8 cellular contexts compared by ENCODE assay signal in genomic region chr2:27380626-27381556, GRCh38. TPM values are rescaled to one million over a fixed set of nuclear protein-coding genes. Genes with fewer than 3 reads are reported as not detected.
A peak's percentile ranks its signal among the peaks of the same experiment; 100 is the strongest.
DNase-seq lines count a peak whose midpoint lies in the region; ATAC-seq and TF ChIP-seq lines count a peak whose summit lies in the region.

TSS of gene ZNF513 (minus strand) at chr2:27380734. CDS start at chr2:27380526, 208 bp downstream.

- H3K4me3 Mint-ChIP-seq in activated T-helper 17 cell treated with anti-CD3 and anti-CD28 coated beads, Interleukin-2, amount 50 U/mL, for 72 hours = peak within 1 kb of the TSS; percentile 94
- H3K4me3 Mint-ChIP-seq in natural killer cell = peak within 1 kb of the TSS; percentile 89

- peak within 1 kb of the TSS; percentile 95 for H3K27ac Mint-ChIP-seq in activated T-helper 17 cell treated with anti-CD3 and anti-CD28 coated beads, Interleukin-2, amount 50 U/mL, for 72 hours
- H3K27ac Mint-ChIP-seq in natural killer cell = peak within 1 kb of the TSS; percentile 91 to 97

- peak within 1 kb of the TSS; percentile 26 for H3K27ac ChIP-seq in Karpas-422 (ENCODE audit: low read length)
- peak within 1 kb of the TSS; percentile 99 for H3K27ac ChIP-seq in fibroblast of lung (ENCODE audit: insufficient read depth, low read length)

- no peaks in the 10 kb centered on the region for H3K9me2 ChIP-seq in Karpas-422 (replicated peaks; ENCODE audit: insufficient read depth, low read length)

- H3K4me2 ChIP-seq in Karpas-422 (ENCODE audit: low read depth, low read length, poor library complexity, severe bottlenecking) (peak within 1 kb of the TSS; percentile 66), fibroblast of lung (ENCODE audit: extremely low read depth, insufficient read depth, low read length) (peak within 1 kb of the TSS; percentile 100)

- TF ChIP-seq CTCF in fibroblast of lung (conservative IDR thresholded peaks at IDR 0.05 in 1 of 2, IDR thresholded peaks at IDR 0.05 in 1 of 2; ENCODE audit: low read depth in 1 of 2, low read length in 2 of 2) (no peak), natural killer cell (IDR thresholded peaks at IDR 0.05) (no peak)

- H3K27me3 ChIP-seq in Karpas-422 (ENCODE audit: low read length) (no peaks in the 10 kb centered on the region), fibroblast of lung (ENCODE audit: control insufficient read depth, insufficient read depth, low read length) (no peaks in the 10 kb centered on the region)

- no peaks in the 10 kb centered on the region for H3K27me3 Mint-ChIP-seq in activated T-helper 17 cell treated with anti-CD3 and anti-CD28 coated beads, Interleukin-2, amount 50 U/mL, for 72 hours
- H3K27me3 Mint-ChIP-seq in natural killer cell (ENCODE audit: low read depth in 2 of 2) = no peaks in the 10 kb centered on the region

- H3K9ac ChIP-seq in Karpas-422 (ENCODE audit: low read length) = peak within 1 kb of the TSS; percentile 80
- peak within 1 kb of the TSS; percentile 90 for H3K9ac ChIP-seq in fibroblast of lung (ENCODE audit: insufficient read depth, low read length)

- peaks cover 100% of the 10 kb centered on the region for H3K36me3 Mint-ChIP-seq in activated T-helper 17 cell treated with anti-CD3 and anti-CD28 coated beads, Interleukin-2, amount 50 U/mL, for 72 hours (ENCODE audit: low read depth)
- no peaks in the 10 kb centered on the region for H3K36me3 Mint-ChIP-seq in natural killer cell

- H3K79me2 ChIP-seq in Karpas-422 (ENCODE audit: low read length) = no peaks in the 10 kb centered on the region
- peaks cover 17% of the 10 kb centered on the region for H3K79me2 ChIP-seq in fibroblast of lung (ENCODE audit: control insufficient read depth, insufficient read depth, low read length)

- H2AFZ ChIP-seq in Karpas-422 (ENCODE audit: low read length) = no peak within 1 kb of the TSS
- no peak within 1 kb of the TSS for H2AFZ ChIP-seq in fibroblast of lung (ENCODE audit: low read length)

- H3K4me3 ChIP-seq in Karpas-422 (ENCODE audit: low read length) = peak within 1 kb of the TSS; percentile 75
- peak within 1 kb of the TSS; percentile 70 to 91 (median 84) for H3K4me3 ChIP-seq in fibroblast of lung (replicated peaks in 1 of 4; ENCODE audit: control extremely low read depth in 1 of 4, insufficient read depth in 1 of 4, low read depth in 3 of 4, low read length in 4 of 4)

- peak; percentile 77 for ATAC-seq in GM21717 (IDR thresholded peaks at IDR 0.05; ENCODE audit: unreplicated experiment)
- peak; percentile 96 for ATAC-seq in activated T-helper 17 cell treated with anti-CD3 and anti-CD28 coated beads, Interleukin-2, amount 50 U/mL, for 72 hours (replicated peaks)
- peak; percentile 88 to 95 (median 95) for ATAC-seq in natural killer cell

- no peaks in the 10 kb centered on the region for H3K9me3 Mint-ChIP-seq in activated T-helper 17 cell treated with anti-CD3 and anti-CD28 coated beads, Interleukin-2, amount 50 U/mL, for 72 hours
- H3K9me3 Mint-ChIP-seq in natural killer cell = no peaks in the 10 kb centered on the region

- intact Hi-C loops in natural killer cell (cut with micrococcal nuclease) = loop anchor here (1.0 kb wide), 1 partner anchor 11 kb away; the partner anchor contains the start of genes EIF2B4 and SNX17

- peaks cover 11% of the 10 kb centered on the region for H3K4me1 Mint-ChIP-seq in activated T-helper 17 cell treated with anti-CD3 and anti-CD28 coated beads, Interleukin-2, amount 50 U/mL, for 72 hours
- peaks cover 25% of the 10 kb centered on the region in 2 donors for H3K4me1 Mint-ChIP-seq in natural killer cell

- DNase-seq in DMS153 (lab: John Stamatoyannopoulos, UW) (peak; percentile 94), Karpas-422 (peak; percentile 95), RKO (ENCODE audit: low spot score) (peak; percentile 93), fibroblast of lung (ENCODE audit: low read depth in 2 of 2) (peak; percentile 94), natural killer cell (peak; percentile 80)
- peak; percentile 65 to 86 (median 76) for DNase-seq in stimulated activated naive CD4-positive, alpha-beta T cell (lab: John Stamatoyannopoulos, UW)

- H3K9me3 ChIP-seq in Karpas-422 (ENCODE audit: low read length) (no peaks in the 10 kb centered on the region), fibroblast of lung (ENCODE audit: control insufficient read depth, insufficient read depth, low read depth, low read length) (no peaks in the 10 kb centered on the region)

- H4K20me1 ChIP-seq in Karpas-422 (ENCODE audit: insufficient read depth, low read depth, low read length) (no peaks in the 10 kb centered on the region), fibroblast of lung (ENCODE audit: control insufficient read depth, extremely low read depth, insufficient read depth, low read length) (no peaks in the 10 kb centered on the region)

- H3K4me1 ChIP-seq in Karpas-422 (ENCODE audit: low read length) (peaks cover 20% of the 10 kb centered on the region), fibroblast of lung (ENCODE audit: control insufficient read depth, extremely low read depth, insufficient read depth, low read length) (peaks cover 3% of the 10 kb centered on the region)

- H3K36me3 ChIP-seq in Karpas-422 (ENCODE audit: insufficient read depth, low read length) (peaks cover 26% of the 10 kb centered on the region; the same call in 1 of the 2 replicates), fibroblast of lung (ENCODE audit: control insufficient read depth, insufficient read depth, low read length) (peaks cover 37% of the 10 kb centered on the region)

RNA-seq across cellular contexts. Expression of gene ZNF513, which starts in this region (rescaled TPM):
- total RNA-seq in Karpas-422 (2014; rRNA removed; shearing (Covaris generic); ENCODE audit: low replicate concordance) = 7.0 and 12.6 TPM in 2 replicates
- 10 to 100 TPM; 10.8 to 16.2 TPM for total RNA-seq in activated T-helper 17 cell treated with anti-CD3 and anti-CD28 coated beads, Interleukin-2, amount 50 U/mL, for 72 hours
- total RNA-seq in fibroblast of lung = 7.7 and 8.4 TPM in 2 replicates
- polyA plus RNA-seq in fibroblast of lung = 7.0 and 7.4 TPM in 2 replicates
- polyA plus RNA-seq in fibroblast of lung (2012) = 10.0 and 10.7 TPM in 2 replicates
- polyA minus RNA-seq in fibroblast of lung (ENCODE audit: low replicate concordance) = 5.7 and 13.4 TPM in 2 replicates
- 10 to 100 TPM; 24.2 to 28.1 (median 26.1) TPM for total RNA-seq in natural killer cell

Comparison
In these comparisons a context has a peak if more than half of its experiments do, and no peak if none do; other contexts are left out.
1. Peak in every context shown above with its lines: DNase-seq, ATAC-seq, H3K4me3 ChIP-seq and H3K27ac ChIP-seq.